ENCODE assay signal across 12 cellular contexts in the genomic region with DNA sequence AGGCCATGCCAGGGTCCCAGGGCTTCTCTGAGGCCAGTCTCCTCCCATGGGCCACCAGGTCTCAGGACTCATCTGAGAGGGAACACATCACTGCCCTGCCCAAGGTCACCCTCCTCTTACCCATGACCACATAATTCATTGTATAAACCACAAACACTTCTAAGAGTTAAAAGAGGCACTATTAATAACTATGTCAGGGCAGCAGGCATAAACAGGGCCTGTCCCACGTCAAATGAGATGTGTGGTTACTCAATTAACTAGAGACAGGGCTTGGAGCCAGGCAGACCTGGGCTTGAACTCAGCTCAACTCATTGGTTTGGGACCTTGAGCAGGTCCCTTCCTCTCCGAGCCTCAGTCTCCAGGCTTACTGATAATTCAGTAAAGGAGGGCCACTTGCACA. TPM values are rescaled to one million over a fixed set of nuclear protein-coding genes. Genes with fewer than 3 reads are reported as not detected.
DNase-seq lines count a peak whose midpoint lies in the region; ATAC-seq, FAIRE-seq and TF ChIP-seq lines count a peak whose summit lies in the region.
"Had no signal": no experiment of that assay in that cellular context is flagged by ENCODE, and none has a peak within 500 bp of the region (broad histone marks: within the 10 kb centered on the region; RNA-seq: fewer than 3 reads in every experiment).

No MANE protein-coding gene starts in this region.

- H3K36me3 Mint-ChIP-seq in nephron (ENCODE audit: low read depth) = peaks cover 8% of the 10 kb centered on the region
- H3K36me3 Mint-ChIP-seq: brain had no signal

- H3K79me2 ChIP-seq in fibroblast of lung (ENCODE audit: control insufficient read depth, insufficient read depth, low read length) = peaks cover 48% of the 10 kb centered on the region

- no peak overlapping the region for H2AFZ ChIP-seq in fibroblast of lung (ENCODE audit: low read length)

- DNase-seq in GM12865 (ENCODE audit: low read depth) (peak; percentile 59), RCC 7860 (ENCODE audit: low spot score) (peak; percentile 13), fibroblast of lung (ENCODE audit: low read depth in 2 of 2) (peak; percentile 51 to 57), retina (no peak), SJCRH30 (no peak)
- DNase-seq: stimulated activated CD4-positive, alpha-beta T cell treated with anti-CD3 and anti-CD28 coated beads, Interleukin-15, amount 100 ng/mL, for 24 hours; T1000 had no signal

- H4K20me1 ChIP-seq in fibroblast of lung (ENCODE audit: control insufficient read depth, extremely low read depth, insufficient read depth, low read length) = no peaks in the 10 kb centered on the region

- H3K9me3 Mint-ChIP-seq in nephron = no peaks in the 10 kb centered on the region
- H3K9me3 Mint-ChIP-seq: brain had no signal

- peaks cover 4% of the 10 kb centered on the region for H3K36me3 ChIP-seq in fibroblast of lung (ENCODE audit: control insufficient read depth, insufficient read depth, low read length)
- H3K36me3 ChIP-seq in SJCRH30 = no peaks in the 10 kb centered on the region

- FAIRE-seq in RCC 7860 (lab: Jason Lieb, UNC) = no peak
- FAIRE-seq: G401.6 had no signal

- H3K4me1 ChIP-seq in fibroblast of lung (ENCODE audit: control insufficient read depth, extremely low read depth, insufficient read depth, low read length) (peaks cover 24% of the 10 kb centered on the region), SJCRH30 (peaks cover 5% of the 10 kb centered on the region; the same call in 1 of the 2 replicates)

- H3K27ac ChIP-seq in fibroblast of lung (ENCODE audit: insufficient read depth, low read length) (no peak overlapping the region), SJCRH30 (no peak overlapping the region)

- no peaks in the 10 kb centered on the region for H3K27me3 ChIP-seq in fibroblast of lung (ENCODE audit: control insufficient read depth, insufficient read depth, low read length)
- H3K27me3 ChIP-seq in SJCRH30 = no peaks in the 10 kb centered on the region

- peaks cover 63% of the 10 kb centered on the region for H3K4me1 Mint-ChIP-seq in nephron

- peak overlapping the region in 2 of 3 experiments; percentile 97 to 99 for H3K27ac Mint-ChIP-seq in nephron

- no peak overlapping the region for H3K4me3 ChIP-seq in GM12865 (ENCODE audit: low read depth, low read length)
- no peak overlapping the region for H3K4me3 ChIP-seq in fibroblast of lung (replicated peaks in 1 of 4; ENCODE audit: control extremely low read depth in 1 of 4, insufficient read depth in 1 of 4, low read depth in 3 of 4, low read length in 4 of 4)
- no peak overlapping the region for H3K4me3 ChIP-seq in SJCRH30

- H3K27me3 Mint-ChIP-seq in nephron (ENCODE audit: low read depth) = no peaks in the 10 kb centered on the region

- H3K4me3 Mint-ChIP-seq in nephron = peak overlapping the region; percentile 53 to 89 (median 88)

- no peak overlapping the region for H3K9ac ChIP-seq in fibroblast of lung (ENCODE audit: insufficient read depth, low read length)

- H3K9me3 ChIP-seq in fibroblast of lung (ENCODE audit: control insufficient read depth, insufficient read depth, low read depth, low read length) (no peaks in the 10 kb centered on the region), SJCRH30 (replicated peaks) (no peaks in the 10 kb centered on the region)

- ATAC-seq in HG03280 (IDR thresholded peaks at IDR 0.05; ENCODE audit: unreplicated experiment) (no peak), HG02870 (IDR thresholded peaks at IDR 0.05; ENCODE audit: unreplicated experiment) (no peak)

- TF ChIP-seq CTCF in GM12865 (IDR thresholded peaks at IDR 0.05; ENCODE audit: insufficient read depth, low read depth, low read length, missing control alignments) (no peak), fibroblast of lung (conservative IDR thresholded peaks at IDR 0.05 in 1 of 2, IDR thresholded peaks at IDR 0.05 in 1 of 2; ENCODE audit: low read depth in 1 of 2, low read length in 2 of 2) (no peak), nephron (IDR thresholded peaks at IDR 0.05; ENCODE audit: unreplicated experiment in 3 of 3) (no peak)

- no peak overlapping the region for H3K4me2 ChIP-seq in fibroblast of lung (ENCODE audit: extremely low read depth, insufficient read depth, low read length)

RNA-seq across cellular contexts. Expression of a gene that starts 33.1 kb away (rescaled TPM):
- 97.3 and 113 TPM in 2 replicates for total RNA-seq in fibroblast of lung
- polyA plus RNA-seq in fibroblast of lung = 32.8 and 41.8 TPM in 2 replicates
- 42.6 and 45.5 TPM in 2 replicates for polyA plus RNA-seq in fibroblast of lung (2012)
- polyA minus RNA-seq in fibroblast of lung (ENCODE audit: low replicate concordance) = 96.3 and 130 TPM in 2 replicates
- 19.0 and 22.1 TPM in 2 replicates for total RNA-seq in SJCRH30 (2014; rRNA removed; shearing (Covaris generic))

RNA-seq across cellular contexts. Expression of a gene that starts 44.9 kb away (rescaled TPM):
- total RNA-seq in fibroblast of lung = 0.50 and 0.77 TPM in 2 replicates
- polyA plus RNA-seq in fibroblast of lung = 0.08 and 2.6 TPM in 2 replicates
- polyA plus RNA-seq in fibroblast of lung (2012) = 0.16 and 3.0 TPM in 2 replicates
- polyA minus RNA-seq in fibroblast of lung (ENCODE audit: low replicate concordance) = 28.7 TPM in 1 of 2 replicates, not detected in the other
- total RNA-seq in SJCRH30 (2014; rRNA removed; shearing (Covaris generic)) = 0.15 and 0.24 TPM in 2 replicates

Comparison
In these comparisons a context has a peak if more than half of its experiments do, and no peak if none do; other contexts are left out.
1. DNase-seq: peak in GM12865 (single experiment), RCC 7860 (single experiment) and fibroblast of lung (2 of 2); none in retina (single experiment) and SJCRH30 (0 of 2).